Comparison of ENCODE assay signal across 22 cellular contexts in genomic region chr22:48783821-48784266, GRCh38.
A peak's percentile ranks its signal among the peaks of the same experiment; 100 is the strongest.
DNase-seq lines count a peak whose midpoint lies in the region; ATAC-seq and TF ChIP-seq lines count a peak whose summit lies in the region.
"Had no signal": no experiment of that assay in that cellular context is flagged by ENCODE, and none has a peak within 500 bp of the region (broad histone marks: within the 10 kb centered on the region; RNA-seq: fewer than 3 reads in every experiment).

No MANE protein-coding gene starts in this region.

- no peak overlapping the region for H3K4me3 ChIP-seq in hepatocyte
- H3K4me3 ChIP-seq in colonic mucosa = no peak overlapping the region
- H3K4me3 ChIP-seq: PC-9 had no signal

- TF ChIP-seq CTCF in GM13976 (IDR thresholded peaks at IDR 0.05; ENCODE audit: borderline replicate concordance, control extremely low read depth, extremely low read depth, insufficient read depth, missing control alignments) (no peak), hepatocyte (IDR thresholded peaks at IDR 0.05; ENCODE audit: poor library complexity) (no peak), colonic mucosa (IDR thresholded peaks at IDR 0.05) (no peak)

- no peak for ATAC-seq in activated CD8-positive, alpha-beta memory T cell treated with anti-CD3 and anti-CD28 coated beads, Interleukin-2, amount 10 ng/mL, durations not matched to agents 7 days and 5 days
- ATAC-seq: Right ventricle myocardium inferior had no signal

- peak overlapping the region; percentile 82 for H3K27ac ChIP-seq in hepatocyte
- H3K27ac ChIP-seq in colonic mucosa = no peak overlapping the region
- H3K27ac ChIP-seq: HL-60, PC-9 had no signal

- no peaks in the 10 kb centered on the region for H3K27me3 ChIP-seq in hepatocyte
- H3K27me3 ChIP-seq in colonic mucosa = no peaks in the 10 kb centered on the region
- H3K27me3 ChIP-seq: BE2C had no signal

- H3K4me3 Mint-ChIP-seq in activated CD8-positive, alpha-beta memory T cell treated with anti-CD3 and anti-CD28 coated beads, Interleukin-2, amount 10 ng/mL, durations not matched to agents 7 days and 5 days = no peak overlapping the region
- H3K4me3 Mint-ChIP-seq: CD14-positive monocyte had no signal

- in situ Hi-C loops in GM13976 (cut with MboI; ENCODE audit: low sequenced_read_pairs, unreplicated experiment) = no loop called here

- no peak overlapping the region for H3K9ac ChIP-seq in colonic mucosa (ENCODE audit: low read depth in 2 of 2, low read length in 2 of 2)

- no peak overlapping the region for H2AFZ ChIP-seq in hepatocyte
- H2AFZ ChIP-seq: PC-9 had no signal

- CTCF ChIA-PET in activated CD8-positive, alpha-beta memory T cell treated with anti-CD3 and anti-CD28 coated beads, Interleukin-2, amount 10 ng/mL, durations not matched to agents 7 days and 5 days (lab: Charles Lee) = no interaction called here

- H3K9me3 ChIP-seq in hepatocyte (ENCODE audit: low read depth) (no peaks in the 10 kb centered on the region), colonic mucosa (no peaks in the 10 kb centered on the region)

- H3K27ac Mint-ChIP-seq in activated CD8-positive, alpha-beta memory T cell treated with anti-CD3 and anti-CD28 coated beads, Interleukin-2, amount 10 ng/mL, durations not matched to agents 7 days and 5 days = no peak overlapping the region
- H3K27ac Mint-ChIP-seq: CD14-positive monocyte had no signal

- intact Hi-C loops in posterior vena cava (cut with DNase I) (loop anchor here in 1 of 2 donors (1.0 kb wide), 1 partner anchor 31 kb away; no protein-coding TSS in a partner anchor), colonic mucosa (cut with DNase I) (no loop called here)

- WGBS in hepatocyte (ENCODE audit: low lambda C conversion rate, missing lambda C conversion rate) = 63% methylated on average over 15 of the region's 15 CpGs

- H3K4me2 ChIP-seq in hepatocyte = peak overlapping the region; percentile 23
- H3K4me2 ChIP-seq: PC-9 had no signal

- H3K36me3 Mint-ChIP-seq in activated CD8-positive, alpha-beta memory T cell treated with anti-CD3 and anti-CD28 coated beads, Interleukin-2, amount 10 ng/mL, durations not matched to agents 7 days and 5 days = no peaks in the 10 kb centered on the region
- H3K36me3 Mint-ChIP-seq: CD14-positive monocyte had no signal

- H3K27me3 Mint-ChIP-seq in activated CD8-positive, alpha-beta memory T cell treated with anti-CD3 and anti-CD28 coated beads, Interleukin-2, amount 10 ng/mL, durations not matched to agents 7 days and 5 days = no peaks in the 10 kb centered on the region

- H3K4me1 ChIP-seq in hepatocyte (ENCODE audit: insufficient read depth) (peaks cover 5% of the 10 kb centered on the region), colonic mucosa (no peaks in the 10 kb centered on the region)
- H3K4me1 ChIP-seq: BE2C had no signal

- H4K20me1 ChIP-seq in hepatocyte (ENCODE audit: insufficient read depth, poor library complexity, severe bottlenecking) = no peaks in the 10 kb centered on the region

- H3K36me3 ChIP-seq in hepatocyte (replicated peaks; ENCODE audit: insufficient read depth, low read depth) = no peaks in the 10 kb centered on the region
- H3K36me3 ChIP-seq in colonic mucosa = no peaks in the 10 kb centered on the region
- H3K36me3 ChIP-seq: BE2C had no signal

- no peaks in the 10 kb centered on the region for H3K4me1 Mint-ChIP-seq in activated CD8-positive, alpha-beta memory T cell treated with anti-CD3 and anti-CD28 coated beads, Interleukin-2, amount 10 ng/mL, durations not matched to agents 7 days and 5 days
- H3K4me1 Mint-ChIP-seq: CD14-positive monocyte had no signal

- no peaks in the 10 kb centered on the region for H3K9me2 ChIP-seq in hepatocyte (replicated peaks; ENCODE audit: insufficient read depth)

- DNase-seq in activated CD8-positive, alpha-beta memory T cell treated with anti-CD3 and anti-CD28 coated beads, Interleukin-2, amount 10 ng/mL, durations not matched to agents 7 days and 5 days = peak; percentile 16
- no peak for DNase-seq in activated CD8-positive, alpha-beta memory T cell treated with anti-CD3 and anti-CD28 coated beads for 24 hours
- DNase-seq in GM13976 (ENCODE audit: low spot score) (peak; percentile 12), hepatocyte (ENCODE audit: low spot score) (peak; percentile 77), posterior vena cava (ENCODE audit: low spot score) (peak; percentile 70), colonic mucosa (no peak), T-helper 9 cell (no peak)
- DNase-seq in activated CD4-positive, alpha-beta T cell treated with anti-CD3 and anti-CD28 coated beads for 4 hours = no peak
- DNase-seq: 8988T, ACHN, BE2C, Calu3, DMS153, DND-41, NCI-H1048, NCI-H1417, NCI-H2029 treated with DMSO at 0.1 percent for 48 hours, NCI-H526 treated with DMSO at 0.1 percent for 48 hours, PC-9 had no signal

- no peaks in the 10 kb centered on the region for H3K9me3 Mint-ChIP-seq in activated CD8-positive, alpha-beta memory T cell treated with anti-CD3 and anti-CD28 coated beads, Interleukin-2, amount 10 ng/mL, durations not matched to agents 7 days and 5 days (ENCODE audit: low read depth)

- H3K79me2 ChIP-seq in hepatocyte = no peaks in the 10 kb centered on the region

Comparison
In these comparisons a context has a peak if more than half of its experiments do, and no peak if none do; other contexts are left out.
1. DNase-seq: peak in activated CD8-positive, alpha-beta memory T cell treated with anti-CD3 and anti-CD28 coated beads, Interleukin-2, amount 10 ng/mL, durations not matched to agents 7 days and 5 days (single experiment), GM13976 (single experiment), hepatocyte (single experiment) and posterior vena cava (single experiment); none in activated CD8-positive, alpha-beta memory T cell treated with anti-CD3 and anti-CD28 coated beads for 24 hours (single experiment), activated CD4-positive, alpha-beta T cell treated with anti-CD3 and anti-CD28 coated beads for 4 hours (0 of 2), colonic mucosa (single experiment) and T-helper 9 cell (single experiment).